Comparison of ENCODE assay signal across 11 cellular contexts in the genomic region with DNA sequence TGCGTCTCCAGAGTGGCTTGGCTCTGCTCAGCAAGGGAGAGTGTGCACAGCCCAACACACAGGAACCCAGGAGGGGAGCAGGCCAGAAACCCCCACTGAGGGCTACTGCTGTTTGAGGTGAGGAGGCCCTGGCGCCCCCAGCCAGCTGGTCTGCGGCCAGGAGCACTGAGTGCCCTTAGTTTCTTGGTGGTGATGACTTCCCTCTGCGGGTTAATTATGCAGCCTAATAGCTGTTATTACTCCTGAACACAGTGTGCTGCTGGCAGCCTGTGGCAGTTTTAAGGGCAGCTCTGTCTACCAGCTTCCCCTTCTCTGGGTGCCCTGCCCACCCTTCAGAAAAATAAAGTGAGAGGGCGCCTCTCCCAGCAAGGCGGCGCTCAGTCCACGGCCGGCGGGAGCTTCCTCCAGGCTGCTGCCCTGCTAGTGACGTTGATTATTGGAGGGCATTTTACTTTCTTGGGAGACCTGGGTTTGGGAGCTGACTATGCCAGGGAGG. TPM values are rescaled to one million over a fixed set of nuclear protein-coding genes. Genes with fewer than 3 reads are reported as not detected.
DNase-seq lines count a peak whose midpoint lies in the region; ATAC-seq and TF ChIP-seq lines count a peak whose summit lies in the region.
"Had no signal": no experiment of that assay in that cellular context is flagged by ENCODE, and none has a peak within 500 bp of the region (broad histone marks: within the 10 kb centered on the region; RNA-seq: fewer than 3 reads in every experiment).

No MANE protein-coding gene starts in this region.

- no peak overlapping the region for H3K4me3 ChIP-seq in ascending aorta

- H3K4me1 Mint-ChIP-seq in activated T-helper 2 cell treated with anti-CD3 and anti-CD28 coated beads, Interferon-gamma antibody, Interleukin-2, Interleukin-4, amounts not matched to agents 10 μg/mL and 5 μg/mL and 100 μg/mL, durations not matched to agents 14 hours and 24 hours and 36 hours (ENCODE audit: low read depth) = no peaks in the 10 kb centered on the region
- H3K4me1 Mint-ChIP-seq: activated CD4-positive, alpha-beta T cell treated with anti-CD3 and anti-CD28 coated beads, Interleukin-2, amount 10 ng/mL, durations not matched to agents 7 days and 5 days had no signal

- no peak for DNase-seq in GM13977 (ENCODE audit: low spot score)
- DNase-seq in NCI-H446 treated with DMSO at 0.1 percent for 48 hours (lab: John Stamatoyannopoulos, UW) = peak; percentile 21
- DNase-seq in left cardiac atrium = no peak
- DNase-seq in putamen (ENCODE audit: low spot score) = peak; percentile 31
- DNase-seq in erythroblast (lab: John Stamatoyannopoulos, UW) = no peak
- no peak for DNase-seq in ascending aorta (ENCODE audit: low spot score in 2 of 2)
- no peak for DNase-seq in activated T-helper 2 cell treated with anti-CD3 and anti-CD28 coated beads, Interferon-gamma antibody, Interleukin-2, Interleukin-4, amounts not matched to agents 10 μg/mL and 5 μg/mL and 100 μg/mL, durations not matched to agents 14 hours and 24 hours and 36 hours (ENCODE audit: low spot score)
- DNase-seq: activated CD4-positive, alpha-beta T cell treated with anti-CD3 and anti-CD28 coated beads, Interleukin-2, amount 10 ng/mL, durations not matched to agents 7 days and 5 days; NCI-H510A had no signal

- TF ChIP-seq CTCF in GM13977 (IDR thresholded peaks at IDR 0.05; ENCODE audit: extremely low read depth, insufficient read depth, missing control alignments) (peak; percentile 11), ascending aorta (IDR thresholded peaks at IDR 0.05) (no peak)

- H3K27ac ChIP-seq in ascending aorta = no peak overlapping the region

- no peaks in the 10 kb centered on the region for H3K36me3 ChIP-seq in ascending aorta

- no peak for TF ChIP-seq POLR2A in erythroblast (IDR thresholded peaks at IDR 0.05; ENCODE audit: low read length)

- H3K27me3 Mint-ChIP-seq in activated T-helper 2 cell treated with anti-CD3 and anti-CD28 coated beads, Interferon-gamma antibody, Interleukin-2, Interleukin-4, amounts not matched to agents 10 μg/mL and 5 μg/mL and 100 μg/mL, durations not matched to agents 14 hours and 24 hours and 36 hours (ENCODE audit: low read depth) = peaks cover 12% of the 10 kb centered on the region

- peak; percentile 47 to 53 for ATAC-seq in left cardiac atrium
- ATAC-seq in HG03139 (IDR thresholded peaks at IDR 0.05; ENCODE audit: unreplicated experiment) = no peak
- ATAC-seq: SK-N-SH treated with all-trans-retinoic acid at 6 μM for 48 hours had no signal

- no peak overlapping the region for H3K4me3 Mint-ChIP-seq in activated T-helper 2 cell treated with anti-CD3 and anti-CD28 coated beads, Interferon-gamma antibody, Interleukin-2, Interleukin-4, amounts not matched to agents 10 μg/mL and 5 μg/mL and 100 μg/mL, durations not matched to agents 14 hours and 24 hours and 36 hours (ENCODE audit: low read depth)
- H3K4me3 Mint-ChIP-seq: activated CD4-positive, alpha-beta T cell treated with anti-CD3 and anti-CD28 coated beads, Interleukin-2, amount 10 ng/mL, durations not matched to agents 7 days and 5 days had no signal

- no peaks in the 10 kb centered on the region for H3K9me3 Mint-ChIP-seq in activated T-helper 2 cell treated with anti-CD3 and anti-CD28 coated beads, Interferon-gamma antibody, Interleukin-2, Interleukin-4, amounts not matched to agents 10 μg/mL and 5 μg/mL and 100 μg/mL, durations not matched to agents 14 hours and 24 hours and 36 hours
- H3K9me3 Mint-ChIP-seq: activated CD4-positive, alpha-beta T cell treated with anti-CD3 and anti-CD28 coated beads, Interleukin-2, amount 10 ng/mL, durations not matched to agents 7 days and 5 days had no signal

- intact Hi-C loops in left cardiac atrium (cut with DNase I) (no loop called here), ascending aorta (cut with DNase I) (no loop called here)
- intact Hi-C loops in activated T-helper 2 cell treated with anti-CD3 and anti-CD28 coated beads, Interferon-gamma antibody, Interleukin-2, Interleukin-4, amounts not matched to agents 10 μg/mL and 5 μg/mL and 100 μg/mL, durations not matched to agents 14 hours and 24 hours and 36 hours (cut with micrococcal nuclease) = no loop called here

- no peaks in the 10 kb centered on the region for H3K9me3 ChIP-seq in ascending aorta

- no peaks in the 10 kb centered on the region for H3K36me3 Mint-ChIP-seq in activated T-helper 2 cell treated with anti-CD3 and anti-CD28 coated beads, Interferon-gamma antibody, Interleukin-2, Interleukin-4, amounts not matched to agents 10 μg/mL and 5 μg/mL and 100 μg/mL, durations not matched to agents 14 hours and 24 hours and 36 hours (ENCODE audit: low read depth)

- in situ Hi-C loops in GM13977 (cut with MboI; ENCODE audit: low pct_unique_long_range_greater_than_20kb, low sequenced_read_pairs, unreplicated experiment) = no loop called here

- no peak overlapping the region for H3K27ac Mint-ChIP-seq in activated T-helper 2 cell treated with anti-CD3 and anti-CD28 coated beads, Interferon-gamma antibody, Interleukin-2, Interleukin-4, amounts not matched to agents 10 μg/mL and 5 μg/mL and 100 μg/mL, durations not matched to agents 14 hours and 24 hours and 36 hours
- H3K27ac Mint-ChIP-seq: activated CD4-positive, alpha-beta T cell treated with anti-CD3 and anti-CD28 coated beads, Interleukin-2, amount 10 ng/mL, durations not matched to agents 7 days and 5 days had no signal

- no peaks in the 10 kb centered on the region for H3K4me1 ChIP-seq in ascending aorta

- H3K27me3 ChIP-seq in ascending aorta = no peaks in the 10 kb centered on the region

RNA-seq across cellular contexts. Expression of gene GADD45G, which starts 19.2 kb away (rescaled TPM):
- 100 to 1,000 TPM; 107 to 128 TPM for total RNA-seq in left cardiac atrium
- 4.6 TPM for total RNA-seq in ascending aorta
- 18.4 and 19.9 TPM in 2 replicates for total RNA-seq in activated T-helper 2 cell treated with anti-CD3 and anti-CD28 coated beads, Interferon-gamma antibody, Interleukin-2, Interleukin-4, amounts not matched to agents 10 μg/mL and 5 μg/mL and 100 μg/mL, durations not matched to agents 14 hours and 24 hours and 36 hours

Comparison
In these comparisons a context has a peak if more than half of its experiments do, and no peak if none do; other contexts are left out.
1. DNase-seq: peak in NCI-H446 treated with DMSO at 0.1 percent for 48 hours (single experiment) and putamen (single experiment); none in GM13977 (single experiment), left cardiac atrium (single experiment), erythroblast (0 of 2), ascending aorta (0 of 2) and activated T-helper 2 cell treated with anti-CD3 and anti-CD28 coated beads, Interferon-gamma antibody, Interleukin-2, Interleukin-4, amounts not matched to agents 10 μg/mL and 5 μg/mL and 100 μg/mL, durations not matched to agents 14 hours and 24 hours and 36 hours (single experiment).